In genomic region chr20:2133318-2134183, GRCh38 we compare ENCODE assay signal across 1 cellular context.
TF ChIP-seq lines count a peak whose summit lies in the region.

No MANE protein-coding gene starts in this region.

TF ChIP-seq in HepG2, 621 proteins besides CTCF, POLR2A, EP300 and RAD21 (continued from another document):
- TF ChIP-seq ZNF142 (CRISPR knock-in tag; IDR thresholded peaks at IDR 0.05) (no peak), ZNF678 (CRISPR knock-in tag; IDR thresholded peaks at IDR 0.05) (no peak)
TF ChIP-seq in HepG2: peak in this region for 0.
